In the genomic region with DNA sequence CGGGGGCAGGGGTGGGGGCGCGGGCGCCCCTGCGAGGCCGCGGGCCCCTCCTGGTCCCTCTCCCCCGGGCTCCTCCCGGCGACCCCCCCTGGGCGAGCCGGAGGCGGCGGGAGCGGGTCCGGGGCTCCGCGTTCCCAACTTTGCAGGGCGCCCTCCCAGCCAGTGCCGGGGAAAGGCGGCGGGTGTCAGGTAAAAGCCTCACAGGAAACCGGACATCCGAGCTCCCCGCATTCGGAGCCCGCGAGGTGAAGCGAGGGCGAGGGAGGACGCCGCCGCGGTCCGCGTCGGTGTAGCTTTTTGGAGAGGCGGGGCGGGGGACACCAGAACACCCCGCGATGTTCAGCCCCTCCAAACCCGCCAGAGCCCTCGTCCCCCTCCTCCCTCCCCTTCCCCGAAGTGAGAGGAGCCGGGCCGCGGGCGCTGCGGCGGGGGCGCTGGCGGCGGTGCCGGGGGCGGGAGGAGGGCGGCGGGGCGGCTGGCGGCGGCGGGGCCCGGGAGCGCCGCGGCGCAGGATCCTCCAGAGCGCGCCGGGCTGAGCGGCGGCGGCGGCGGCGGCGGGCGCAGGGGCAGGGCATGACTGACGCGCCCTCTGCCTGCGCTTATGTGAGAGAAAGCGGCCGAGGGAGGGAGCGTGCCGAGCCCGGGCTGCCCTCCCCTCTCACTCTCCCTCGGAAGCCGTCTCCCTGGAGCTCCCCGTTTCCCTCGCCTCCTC, we compare ENCODE assay signal across 8 cellular contexts. TPM values are rescaled to one million over a fixed set of nuclear protein-coding genes. Genes with fewer than 3 reads are reported as not detected.
A peak's percentile ranks its signal among the peaks of the same experiment; 100 is the strongest.
DNase-seq lines count a peak whose midpoint lies in the region; ATAC-seq, FAIRE-seq and TF ChIP-seq lines count a peak whose summit lies in the region.

Gene VEGFC (minus strand): TSS at position 575 of the 712 bp plus-strand sequence. CDS start 611 bp downstream, outside the sequence.

- CTCF ChIA-PET in T-cell (lab: Charles Lee), result no interaction called here

- intact Hi-C loops in testis (cut with DNase I; ENCODE audit: low total_unique reads), result no loop called here

- peak within 1 kb of the TSS; percentile 31 to 77 for H3K27ac ChIP-seq in testis

- H3K4me1 Mint-ChIP-seq in T-cell, result peaks cover 8 to 11% (median 9%) of the 10 kb centered on the region in 3 donors

- TF ChIP-seq POLR2A in testis (IDR thresholded peaks at IDR 0.05), result no peak

- no peaks in the 10 kb centered on the region for H3K9me3 ChIP-seq in testis

- peak within 1 kb of the TSS; percentile 64 to 76 for H3K4me3 ChIP-seq in testis

- FAIRE-seq in D721Med (lab: Jason Lieb, UNC), result no peak

- TF ChIP-seq CTCF in D721Med (IDR thresholded peaks at IDR 0.05; ENCODE audit: insufficient read depth, missing control alignments), result no peak
- TF ChIP-seq CTCF in testis (IDR thresholded peaks at IDR 0.05), result no peak

- H3K36me3 Mint-ChIP-seq in T-cell, result no peaks in the 10 kb centered on the region

- peak within 1 kb of the TSS; percentile 4 to 68 (median 25) for H3K4me3 Mint-ChIP-seq in T-cell

- H3K27me3 ChIP-seq in testis, result no peaks in the 10 kb centered on the region

- H3K36me3 ChIP-seq in testis (ENCODE audit: low read depth, missing control alignments), result no peaks in the 10 kb centered on the region

- H3K27ac Mint-ChIP-seq in T-cell, result no peak within 1 kb of the TSS

- H3K4me1 ChIP-seq in testis, result peaks cover 3% of the 10 kb centered on the region

- in situ Hi-C loops in endometrial microvascular endothelial cells (cut with HindIII; ENCODE audit: inconsistent ontology term, low pct_unique_long_range_greater_than_20kb, low sequenced_read_pairs), result loop anchor here (25.0 kb wide), 1 partner anchor 405 kb away; no protein-coding TSS in a partner anchor

- H3K9me3 Mint-ChIP-seq in T-cell, result no peaks in the 10 kb centered on the region

- H3K27me3 Mint-ChIP-seq in T-cell, result peaks cover 35 to 61% of the 10 kb centered on the region in 2 donors

- POLR2A ChIA-PET in T-cell (lab: Charles Lee), result no interaction called here

- ATAC-seq in GM19463 (IDR thresholded peaks at IDR 0.05; ENCODE audit: unreplicated experiment) (peak; percentile 80), HG03460 (IDR thresholded peaks at IDR 0.05; ENCODE audit: unreplicated experiment) (peak; percentile 74), T-cell (replicated peaks in 1 of 4) (peak in 2 of 4 experiments; percentile 20 to 35)

- 0 to 1% methylated on average over 2 to 51 of the region's 89 CpGs for WGBS in testis, 2 donors

- peak; percentile 28 for DNase-seq in D721Med (ENCODE audit: insufficient read length, low spot score)
- no peak for DNase-seq in T-cell
- DNase-seq in lung microvascular endothelial cell (ENCODE audit: low read depth in 2 of 2), result peak; percentile 78 to 89
- DNase-seq in testis, result peak; percentile 71
- DNase-seq in CD1c-positive myeloid dendritic cell (ENCODE audit: extremely low spot score), result no peak

RNA-seq across cellular contexts. Expression of gene VEGFC, which starts in this region (rescaled TPM):
- total RNA-seq in T-cell (under 1 TPM in 2 of 5 donors, not detected in 3; 0.13 to 0.18 TPM), endometrial microvascular endothelial cells (ENCODE audit: inconsistent ontology term) (66.3 TPM), lung microvascular endothelial cell (0.60 and 2.4 TPM in 2 replicates), testis (1 to 10 TPM; 2.8 to 4.0 TPM)
- polyA plus RNA-seq in testis (ENCODE audit: insufficient read depth, low read depth, low replicate concordance), result 4.3 TPM

Comparison
In these comparisons a context has a peak if more than half of its experiments do, and no peak if none do; other contexts are left out.
1. RNA of gene VEGFC (total RNA-seq): 66.3 TPM in endometrial microvascular endothelial cells (single experiment); 2.8 to 4.0 TPM in testis, 0.60 to 2.4 TPM in lung microvascular endothelial cell and 0.13 to 0.18 TPM in T-cell; every median in the first group is over 10 times any median in the second.
2. DNase-seq: peak in D721Med (single experiment), lung microvascular endothelial cell (2 of 2) and testis (single experiment); none in T-cell (0 of 34) and CD1c-positive myeloid dendritic cell (single experiment).